ENCODE assay signal across 1 cellular context in the genomic region with DNA sequence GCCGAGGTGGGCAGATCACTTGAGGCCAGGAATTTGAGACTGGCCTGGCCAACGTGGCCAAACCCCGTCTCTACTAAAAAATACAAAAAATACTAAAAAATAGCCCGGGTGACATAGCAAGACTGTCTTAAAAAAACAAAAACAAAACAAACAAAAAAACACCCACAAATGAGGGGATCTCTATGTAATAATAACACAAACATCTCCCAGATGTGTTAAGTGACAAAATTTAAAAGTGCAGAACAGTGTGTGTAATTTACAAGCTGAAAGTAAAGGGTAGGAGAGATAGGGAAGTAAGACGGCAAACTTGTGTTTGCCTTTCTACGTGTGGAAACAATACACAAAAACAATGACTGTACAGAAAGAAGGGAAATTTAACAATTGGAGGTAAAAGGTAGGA.
TF ChIP-seq lines count a peak whose summit lies in the region.

No MANE protein-coding gene starts in this region.

TF ChIP-seq in GM23338, 12 proteins besides CTCF, POLR2A, EP300 and RAD21:
- TF ChIP-seq JUNB (IDR thresholded peaks at IDR 0.05; ENCODE audit: unreplicated experiment) (no peak), ZNF114 (CRISPR knock-in tag; IDR thresholded peaks at IDR 0.05) (no peak), POLR2AphosphoS5 (IDR thresholded peaks at IDR 0.05; ENCODE audit: low read depth) (no peak), EZH2 (IDR thresholded peaks at IDR 0.05; ENCODE audit: low read depth, unreplicated experiment) (no peak), STAT1 (IDR thresholded peaks at IDR 0.05; ENCODE audit: unreplicated experiment) (no peak), CREB1 (CRISPR knock-in tag; IDR thresholded peaks at IDR 0.05; ENCODE audit: low read depth) (no peak), NANOG (IDR thresholded peaks at IDR 0.05; ENCODE audit: borderline replicate concordance) (no peak), EZH2phosphoT487 (IDR thresholded peaks at IDR 0.05; ENCODE audit: unreplicated experiment) (no peak)
- TF ChIP-seq, protein P1, sequence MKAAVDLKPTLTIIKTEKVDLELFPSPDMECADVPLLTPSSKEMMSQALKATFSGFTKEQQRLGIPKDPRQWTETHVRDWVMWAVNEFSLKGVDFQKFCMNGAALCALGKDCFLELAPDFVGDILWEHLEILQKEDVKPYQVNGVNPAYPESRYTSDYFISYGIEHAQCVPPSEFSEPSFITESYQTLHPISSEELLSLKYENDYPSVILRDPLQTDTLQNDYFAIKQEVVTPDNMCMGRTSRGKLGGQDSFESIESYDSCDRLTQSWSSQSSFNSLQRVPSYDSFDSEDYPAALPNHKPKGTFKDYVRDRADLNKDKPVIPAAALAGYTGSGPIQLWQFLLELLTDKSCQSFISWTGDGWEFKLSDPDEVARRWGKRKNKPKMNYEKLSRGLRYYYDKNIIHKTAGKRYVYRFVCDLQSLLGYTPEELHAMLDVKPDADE (IDR thresholded peaks at IDR 0.05): no peak
- TF ChIP-seq, protein P2, sequence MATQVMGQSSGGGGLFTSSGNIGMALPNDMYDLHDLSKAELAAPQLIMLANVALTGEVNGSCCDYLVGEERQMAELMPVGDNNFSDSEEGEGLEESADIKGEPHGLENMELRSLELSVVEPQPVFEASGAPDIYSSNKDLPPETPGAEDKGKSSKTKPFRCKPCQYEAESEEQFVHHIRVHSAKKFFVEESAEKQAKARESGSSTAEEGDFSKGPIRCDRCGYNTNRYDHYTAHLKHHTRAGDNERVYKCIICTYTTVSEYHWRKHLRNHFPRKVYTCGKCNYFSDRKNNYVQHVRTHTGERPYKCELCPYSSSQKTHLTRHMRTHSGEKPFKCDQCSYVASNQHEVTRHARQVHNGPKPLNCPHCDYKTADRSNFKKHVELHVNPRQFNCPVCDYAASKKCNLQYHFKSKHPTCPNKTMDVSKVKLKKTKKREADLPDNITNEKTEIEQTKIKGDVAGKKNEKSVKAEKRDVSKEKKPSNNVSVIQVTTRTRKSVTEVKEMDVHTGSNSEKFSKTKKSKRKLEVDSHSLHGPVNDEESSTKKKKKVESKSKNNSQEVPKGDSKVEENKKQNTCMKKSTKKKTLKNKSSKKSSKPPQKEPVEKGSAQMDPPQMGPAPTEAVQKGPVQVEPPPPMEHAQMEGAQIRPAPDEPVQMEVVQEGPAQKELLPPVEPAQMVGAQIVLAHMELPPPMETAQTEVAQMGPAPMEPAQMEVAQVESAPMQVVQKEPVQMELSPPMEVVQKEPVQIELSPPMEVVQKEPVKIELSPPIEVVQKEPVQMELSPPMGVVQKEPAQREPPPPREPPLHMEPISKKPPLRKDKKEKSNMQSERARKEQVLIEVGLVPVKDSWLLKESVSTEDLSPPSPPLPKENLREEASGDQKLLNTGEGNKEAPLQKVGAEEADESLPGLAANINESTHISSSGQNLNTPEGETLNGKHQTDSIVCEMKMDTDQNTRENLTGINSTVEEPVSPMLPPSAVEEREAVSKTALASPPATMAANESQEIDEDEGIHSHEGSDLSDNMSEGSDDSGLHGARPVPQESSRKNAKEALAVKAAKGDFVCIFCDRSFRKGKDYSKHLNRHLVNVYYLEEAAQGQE (IDR thresholded peaks at IDR 0.05; ENCODE audit: unreplicated experiment): no peak
- TF ChIP-seq, protein P3, sequence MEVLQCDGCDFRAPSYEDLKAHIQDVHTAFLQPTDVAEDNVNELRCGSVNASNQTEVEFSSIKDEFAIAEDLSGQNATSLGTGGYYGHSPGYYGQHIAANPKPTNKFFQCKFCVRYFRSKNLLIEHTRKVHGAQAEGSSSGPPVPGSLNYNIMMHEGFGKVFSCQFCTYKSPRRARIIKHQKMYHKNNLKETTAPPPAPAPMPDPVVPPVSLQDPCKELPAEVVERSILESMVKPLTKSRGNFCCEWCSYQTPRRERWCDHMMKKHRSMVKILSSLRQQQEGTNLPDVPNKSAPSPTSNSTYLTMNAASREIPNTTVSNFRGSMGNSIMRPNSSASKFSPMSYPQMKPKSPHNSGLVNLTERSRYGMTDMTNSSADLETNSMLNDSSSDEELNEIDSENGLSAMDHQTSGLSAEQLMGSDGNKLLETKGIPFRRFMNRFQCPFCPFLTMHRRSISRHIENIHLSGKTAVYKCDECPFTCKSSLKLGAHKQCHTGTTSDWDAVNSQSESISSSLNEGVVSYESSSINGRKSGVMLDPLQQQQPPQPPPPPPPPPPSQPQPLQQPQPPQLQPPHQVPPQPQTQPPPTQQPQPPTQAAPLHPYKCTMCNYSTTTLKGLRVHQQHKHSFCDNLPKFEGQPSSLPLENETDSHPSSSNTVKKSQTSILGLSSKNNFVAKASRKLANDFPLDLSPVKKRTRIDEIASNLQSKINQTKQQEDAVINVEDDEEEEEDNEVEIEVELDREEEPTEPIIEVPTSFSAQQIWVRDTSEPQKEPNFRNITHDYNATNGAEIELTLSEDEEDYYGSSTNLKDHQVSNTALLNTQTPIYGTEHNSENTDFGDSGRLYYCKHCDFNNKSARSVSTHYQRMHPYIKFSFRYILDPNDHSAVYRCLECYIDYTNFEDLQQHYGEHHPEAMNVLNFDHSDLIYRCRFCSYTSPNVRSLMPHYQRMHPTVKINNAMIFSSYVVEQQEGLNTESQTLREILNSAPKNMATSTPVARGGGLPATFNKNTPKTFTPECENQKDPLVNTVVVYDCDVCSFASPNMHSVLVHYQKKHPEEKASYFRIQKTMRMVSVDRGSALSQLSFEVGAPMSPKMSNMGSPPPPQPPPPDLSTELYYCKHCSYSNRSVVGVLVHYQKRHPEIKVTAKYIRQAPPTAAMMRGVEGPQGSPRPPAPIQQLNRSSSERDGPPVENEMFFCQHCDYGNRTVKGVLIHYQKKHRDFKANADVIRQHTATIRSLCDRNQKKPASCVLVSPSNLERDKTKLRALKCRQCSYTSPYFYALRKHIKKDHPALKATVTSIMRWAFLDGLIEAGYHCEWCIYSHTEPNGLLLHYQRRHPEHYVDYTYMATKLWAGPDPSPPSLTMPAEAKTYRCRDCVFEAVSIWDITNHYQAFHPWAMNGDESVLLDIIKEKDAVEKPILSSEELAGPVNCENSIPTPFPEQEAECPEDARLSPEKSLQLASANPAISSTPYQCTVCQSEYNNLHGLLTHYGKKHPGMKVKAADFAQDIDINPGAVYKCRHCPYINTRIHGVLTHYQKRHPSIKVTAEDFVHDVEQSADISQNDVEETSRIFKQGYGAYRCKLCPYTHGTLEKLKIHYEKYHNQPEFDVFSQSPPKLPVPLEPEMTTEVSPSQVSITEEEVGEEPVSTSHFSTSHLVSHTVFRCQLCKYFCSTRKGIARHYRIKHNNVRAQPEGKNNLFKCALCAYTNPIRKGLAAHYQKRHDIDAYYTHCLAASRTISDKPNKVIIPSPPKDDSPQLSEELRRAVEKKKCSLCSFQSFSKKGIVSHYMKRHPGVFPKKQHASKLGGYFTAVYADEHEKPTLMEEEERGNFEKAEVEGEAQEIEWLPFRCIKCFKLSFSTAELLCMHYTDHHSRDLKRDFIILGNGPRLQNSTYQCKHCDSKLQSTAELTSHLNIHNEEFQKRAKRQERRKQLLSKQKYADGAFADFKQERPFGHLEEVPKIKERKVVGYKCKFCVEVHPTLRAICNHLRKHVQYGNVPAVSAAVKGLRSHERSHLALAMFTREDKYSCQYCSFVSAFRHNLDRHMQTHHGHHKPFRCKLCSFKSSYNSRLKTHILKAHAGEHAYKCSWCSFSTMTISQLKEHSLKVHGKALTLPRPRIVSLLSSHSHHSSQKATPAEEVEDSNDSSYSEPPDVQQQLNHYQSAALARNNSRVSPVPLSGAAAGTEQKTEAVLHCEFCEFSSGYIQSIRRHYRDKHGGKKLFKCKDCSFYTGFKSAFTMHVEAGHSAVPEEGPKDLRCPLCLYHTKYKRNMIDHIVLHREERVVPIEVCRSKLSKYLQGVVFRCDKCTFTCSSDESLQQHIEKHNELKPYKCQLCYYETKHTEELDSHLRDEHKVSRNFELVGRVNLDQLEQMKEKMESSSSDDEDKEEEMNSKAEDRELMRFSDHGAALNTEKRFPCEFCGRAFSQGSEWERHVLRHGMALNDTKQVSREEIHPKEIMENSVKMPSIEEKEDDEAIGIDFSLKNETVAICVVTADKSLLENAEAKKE (CRISPR knock-in tag; IDR thresholded peaks at IDR 0.05): no peak
